ENCODE assay signal across 25 cellular contexts in genomic region chr10:125786547-125786946, GRCh38.
DNase-seq lines count a peak whose midpoint lies in the region; ATAC-seq lines count a peak whose summit lies in the region.
"Had no signal": no experiment of that assay in that cellular context is flagged by ENCODE, and none has a peak within 500 bp of the region (broad histone marks: within the 10 kb centered on the region; RNA-seq: fewer than 3 reads in every experiment).

No MANE protein-coding gene starts in this region.

- no peak overlapping the region for H3K27ac Mint-ChIP-seq in stimulated activated naive B cell treated with anti-CD40 and anti-IgM and Interleukin-4, amounts not matched to agents 10 μg/mL and 1 μg/mL and 100 μg/mL, for 72 hours
- H3K27ac Mint-ChIP-seq: activated T-cell treated with anti-CD3 and anti-CD28 coated beads, Interleukin-2, amount 50 U/mL, for 24 hours; HFFc6 had no signal

- H3K9me3 Mint-ChIP-seq in stimulated activated naive B cell treated with anti-CD40 and anti-IgM and Interleukin-4, amounts not matched to agents 10 μg/mL and 1 μg/mL and 100 μg/mL, for 72 hours = no peaks in the 10 kb centered on the region
- H3K9me3 Mint-ChIP-seq: activated T-cell treated with anti-CD3 and anti-CD28 coated beads, Interleukin-2, amount 50 U/mL, for 24 hours; HFFc6 had no signal

- peaks cover 7 to 17% of the 10 kb centered on the region in 2 donors for H3K4me1 Mint-ChIP-seq in stimulated activated naive B cell treated with anti-CD40 and anti-IgM and Interleukin-4, amounts not matched to agents 10 μg/mL and 1 μg/mL and 100 μg/mL, for 72 hours

- H3K4me3 Mint-ChIP-seq in stimulated activated naive B cell treated with anti-CD40 and anti-IgM and Interleukin-4, amounts not matched to agents 10 μg/mL and 1 μg/mL and 100 μg/mL, for 72 hours = no peak overlapping the region
- H3K4me3 Mint-ChIP-seq: activated T-cell treated with anti-CD3 and anti-CD28 coated beads, Interleukin-2, amount 50 U/mL, for 24 hours; HFFc6 had no signal

- DNase-seq in DMS79 treated with DMSO at 0.1 percent for 48 hours (lab: John Stamatoyannopoulos, UW) = peak; percentile 6
- DNase-seq in DMS79 (lab: John Stamatoyannopoulos, UW) = no peak
- DNase-seq in NCI-H69 (lab: John Stamatoyannopoulos, UW) = peak; percentile 46
- no peak for DNase-seq in stimulated activated naive B cell treated with anti-CD40 and anti-IgM and Interleukin-4, amounts not matched to agents 10 μg/mL and 1 μg/mL and 100 μg/mL, for 72 hours
- DNase-seq in ecto neural progenitor cell (ENCODE audit: low spot score) = no peak
- DNase-seq in NCI-H524 treated with DMSO at 0.1 percent for 48 hours (lab: John Stamatoyannopoulos, UW) = no peak
- DNase-seq: activated CD4-positive, CD25-positive, alpha-beta regulatory T cell treated with anti-CD3 and anti-CD28 coated beads, Interleukin-2, amount 50 U/mL, for 72 hours; activated CD8-positive, alpha-beta memory T cell treated with anti-CD3 and anti-CD28 coated beads for 24 hours; activated naive CD4-positive, alpha-beta T cell; activated T-cell treated with anti-CD3 and anti-CD28 coated beads, Interleukin-2, amount 50 U/mL, for 24 hours; amniotic stem cell; Calu3; cortex of kidney; EL; HFFc6; NCI-H146; NCI-H2227 treated with DMSO at 0.1 percent for 48 hours; occipital lobe; PC-3; retina; SHP77; stimulated activated CD4-positive, alpha-beta T cell treated with anti-CD3 and anti-CD28 coated beads, Interleukin-4, amount 100 ng/mL, for 1 hour; stimulated activated naive CD8-positive, alpha-beta T cell treated with anti-CD3 and anti-CD28 coated beads, Interleukin-15, Interleukin-2, amounts not matched to agents 100 U/mL and 50 U/mL, for 24 hours had no signal

- peak; percentile 32 for ATAC-seq in HG02938 (IDR thresholded peaks at IDR 0.05; ENCODE audit: unreplicated experiment)
- peak; percentile 45 to 67 for ATAC-seq in stimulated activated naive B cell treated with anti-CD40 and anti-IgM and Interleukin-4, amounts not matched to agents 10 μg/mL and 1 μg/mL and 100 μg/mL, for 72 hours (replicated peaks)
- ATAC-seq in HG03045 (IDR thresholded peaks at IDR 0.05; ENCODE audit: unreplicated experiment) = no peak
- ATAC-seq: PC-3; stimulated activated naive CD8-positive, alpha-beta T cell treated with anti-CD3 and anti-CD28 coated beads, Interleukin-15, Interleukin-2, amounts not matched to agents 100 U/mL and 50 U/mL, for 24 hours had no signal

- no peaks in the 10 kb centered on the region for H3K27me3 Mint-ChIP-seq in stimulated activated naive B cell treated with anti-CD40 and anti-IgM and Interleukin-4, amounts not matched to agents 10 μg/mL and 1 μg/mL and 100 μg/mL, for 72 hours
- H3K27me3 Mint-ChIP-seq: activated T-cell treated with anti-CD3 and anti-CD28 coated beads, Interleukin-2, amount 50 U/mL, for 24 hours had no signal

- peaks cover 35 to 41% of the 10 kb centered on the region in 2 donors for H3K36me3 Mint-ChIP-seq in stimulated activated naive B cell treated with anti-CD40 and anti-IgM and Interleukin-4, amounts not matched to agents 10 μg/mL and 1 μg/mL and 100 μg/mL, for 72 hours

Comparison
In these comparisons a context has a peak if more than half of its experiments do, and no peak if none do; other contexts are left out.
1. DNase-seq: peak in DMS79 treated with DMSO at 0.1 percent for 48 hours (single experiment) and NCI-H69 (single experiment); none in DMS79 (single experiment), stimulated activated naive B cell treated with anti-CD40 and anti-IgM and Interleukin-4, amounts not matched to agents 10 μg/mL and 1 μg/mL and 100 μg/mL, for 72 hours (single experiment), ecto neural progenitor cell (single experiment) and NCI-H524 treated with DMSO at 0.1 percent for 48 hours (single experiment).